In genomic region chr6:149286905-149287304, GRCh38 we compare ENCODE assay signal across 22 cellular contexts.
"Had no signal": no experiment of that assay in that cellular context is flagged by ENCODE, and none has a peak within 500 bp of the region (broad histone marks: within the 10 kb centered on the region; RNA-seq: fewer than 3 reads in every experiment).

No MANE protein-coding gene starts in this region.

- H3K27me3 Mint-ChIP-seq: IgD-negative memory B cell had no signal

- H3K27ac Mint-ChIP-seq: IgD-negative memory B cell had no signal

- H3K4me3 Mint-ChIP-seq: IgD-negative memory B cell had no signal

- ATAC-seq: Right ventricle myocardium inferior, SK-N-SH treated with all-trans-retinoic acid at 6 μM for 48 hours had no signal

- H3K36me3 Mint-ChIP-seq: IgD-negative memory B cell had no signal

- H3K9me3 ChIP-seq: Peyer's patch, SJCRH30 had no signal

- DNase-seq: KBM-7; NCI-H1092; NCI-H1105 treated with DMSO at 0.1 percent for 48 hours; NCI-H1436; NCI-H187; NCI-H2029; NCI-H2081 treated with DMSO at 0.1 percent for 48 hours; NCI-H2171; NCI-H226; NCI-H446; NCI-H510A; NCI-H524 treated with DMSO at 0.1 percent for 48 hours; NCI-H69; NCI-H774; NK-92 treated with Interleukin-12 subunit alpha and Interleukin-12 subunit beta, amount 100 ng/mL, for 24 hours; PC-9; Peyer's patch; SHP77 treated with DMSO at 0.1 percent for 48 hours; SJCRH30 had no signal

- H3K4me1 Mint-ChIP-seq: IgD-negative memory B cell had no signal
